9 cellular contexts compared by ENCODE assay signal in the genomic region with DNA sequence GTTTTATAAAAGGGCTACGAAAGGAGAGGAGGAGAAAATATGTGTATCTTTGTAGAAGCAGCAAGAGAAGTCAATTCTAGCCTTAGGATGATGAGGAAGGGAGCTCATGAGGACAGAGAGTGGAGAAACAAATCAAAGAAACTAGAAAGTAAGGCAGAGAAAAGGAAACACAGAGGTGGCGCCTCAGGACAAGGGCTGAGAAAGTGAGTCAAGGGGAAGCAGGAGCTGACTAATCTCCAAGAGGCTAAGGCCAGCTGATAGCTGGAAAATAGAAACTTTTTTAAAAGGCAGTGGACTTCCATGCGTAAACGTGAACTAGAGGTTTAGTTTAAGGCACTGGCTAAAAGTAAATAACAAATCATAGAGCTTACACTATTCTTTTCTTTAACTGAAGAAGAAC.
A peak's percentile ranks its signal among the peaks of the same experiment; 100 is the strongest.
DNase-seq lines count a peak whose midpoint lies in the region; ATAC-seq and TF ChIP-seq lines count a peak whose summit lies in the region.
"Had no signal": no experiment of that assay in that cellular context is flagged by ENCODE, and none has a peak within 500 bp of the region (broad histone marks: within the 10 kb centered on the region; RNA-seq: fewer than 3 reads in every experiment).

No MANE protein-coding gene starts in this region.

- peak overlapping the region; percentile 8 for H3K4me3 Mint-ChIP-seq in CD4-positive, alpha-beta T cell
- peak overlapping the region in 5 of 8 donors; percentile 11 to 71 (median 22) for H3K4me3 Mint-ChIP-seq in naive B cell

- peak overlapping the region; percentile 24; the same call in 1 of the 2 replicates for H3K56ac ChIP-seq in IMR-90 (ENCODE audit: extremely low read depth, insufficient read depth, low read length)

- no peaks in the 10 kb centered on the region for H3K27me3 Mint-ChIP-seq in CD4-positive, alpha-beta T cell
- H3K27me3 Mint-ChIP-seq in naive B cell = no peaks in the 10 kb centered on the region

- H3K36me3 ChIP-seq in IMR-90 (ENCODE audit: control insufficient read depth, insufficient read depth, low read length) = no peaks in the 10 kb centered on the region
- peaks cover 0 to 4% of the 10 kb centered on the region in 2 donors for H3K36me3 ChIP-seq in ascending aorta

- no peaks in the 10 kb centered on the region for H3K79me1 ChIP-seq in IMR-90 (ENCODE audit: low read depth in 1 of 2, low read length in 2 of 2)

- no TSS peak for BruUV-seq in IMR-90 (replicated peaks; lab: Mats Ljungman, UMichigan)

- TF ChIP-seq RAD21 in IMR-90 (IDR thresholded peaks at IDR 0.05; ENCODE audit: low read length) = no peak

- intact Hi-C loops in CD4-positive, alpha-beta T cell (cut with DNase I, micrococcal nuclease) = no loop called here
- intact Hi-C loops in IMR-90 (cut with micrococcal nuclease) = no loop called here
- intact Hi-C loops in ascending aorta (cut with DNase I) = no loop called here

- peak overlapping the region; percentile 5 for H3K14ac ChIP-seq in IMR-90 (replicated peaks; ENCODE audit: low read depth, low read length)

- H3K36me3 Mint-ChIP-seq in CD4-positive, alpha-beta T cell (ENCODE audit: low read depth) = peaks cover 83% of the 10 kb centered on the region
- peaks cover 28 to 29% of the 10 kb centered on the region in 2 donors for H3K36me3 Mint-ChIP-seq in naive B cell

- H3K4me2 ChIP-seq in IMR-90 (ENCODE audit: low read depth, low read length) = peak overlapping the region; percentile 54; the same call in 1 of the 2 replicates

- no peak for DNase-seq in CD4-positive, alpha-beta T cell
- DNase-seq in IMR-90 = peak; percentile 77
- peak; percentile 48 for DNase-seq in amniotic epithelial cell (ENCODE audit: low read depth)
- DNase-seq in naive B cell = no peak
- no peak for DNase-seq in ascending aorta (ENCODE audit: low spot score in 2 of 2)
- DNase-seq in SKM-1 (lab: John Stamatoyannopoulos, UW; ENCODE audit: unreplicated experiment) = no peak
- no peak for DNase-seq in NCI-H1694 treated with DMSO at 0.1 percent for 48 hours (lab: John Stamatoyannopoulos, UW)
- DNase-seq: left cardiac atrium had no signal

- H3K27ac Mint-ChIP-seq in CD4-positive, alpha-beta T cell = peak overlapping the region; percentile 85
- peak overlapping the region; percentile 74 to 99 (median 94) for H3K27ac Mint-ChIP-seq in naive B cell

- peak overlapping the region; percentile 23; the same call in 1 of the 3 replicates for H2BK15ac ChIP-seq in IMR-90 (ENCODE audit: low read depth, low read length)

- peak overlapping the region; percentile 90; the same call in 1 of the 2 replicates for H2AK5ac ChIP-seq in IMR-90 (ENCODE audit: low read depth, low read length)

- no peaks in the 10 kb centered on the region for H3K9me3 Mint-ChIP-seq in CD4-positive, alpha-beta T cell
- H3K9me3 Mint-ChIP-seq in naive B cell = no peaks in the 10 kb centered on the region

- peak overlapping the region; percentile 74; the same call in 1 of the 2 replicates for H3K18ac ChIP-seq in IMR-90 (ENCODE audit: low read depth, low read length)

- H3K27ac ChIP-seq in CD4-positive, alpha-beta T cell (ENCODE audit: low read depth, low read length) = no peak overlapping the region
- H3K27ac ChIP-seq in IMR-90 (ENCODE audit: insufficient read depth, low read length) (no peak overlapping the region), ascending aorta (peak overlapping the region in 1 of 2 donors; percentile 14)

- dilution Hi-C loops in IMR-90 (cut with HindIII; ENCODE audit: low sequenced_read_pairs, unreplicated experiment) = no loop called here

- TF ChIP-seq CTCF in CD4-positive, alpha-beta T cell (IDR thresholded peaks at IDR 0.05) = no peak
- TF ChIP-seq CTCF in IMR-90 (conservative IDR thresholded peaks at IDR 0.05; ENCODE audit: low read depth, low read length) (no peak), ascending aorta (IDR thresholded peaks at IDR 0.05) (peak in 1 of 3 experiments; percentile 23)

- no peaks in the 10 kb centered on the region for H4K20me1 ChIP-seq in IMR-90 (ENCODE audit: insufficient read depth, low read length)

- in situ Hi-C loops in IMR-90 (cut with MboI; ENCODE audit: low sequenced_read_pairs) = no loop called here

- CTCF ChIA-PET in CD4-positive, alpha-beta T cell (lab: Charles Lee) = interaction anchor here (0.9 to 1.4 kb wide), 4 partner anchors 14 to 173 kb away, joined by 3 to 5 read pairs (median 3); partner anchors contain the start of gene ANKRD44
- CTCF ChIA-PET in IMR-90 (lab: Yijun Ruan, JAX) = interaction anchor here (1.1 to 1.7 kb wide), 3 partner anchors 15 to 23 kb away, joined by 3 to 10 read pairs (median 4); no protein-coding TSS in a partner anchor

- H3K4me1 ChIP-seq in IMR-90 (ENCODE audit: control insufficient read depth, insufficient read depth, low read length) (peaks cover 9% of the 10 kb centered on the region), ascending aorta (peaks cover 2 to 19% of the 10 kb centered on the region in 2 donors)

- no peak for TF ChIP-seq POLR2A in IMR-90 (IDR thresholded peaks at IDR 0.05; ENCODE audit: low read depth, low read length)

- peaks cover 97% of the 10 kb centered on the region for H3K4me1 Mint-ChIP-seq in CD4-positive, alpha-beta T cell (ENCODE audit: low read depth)
- peaks cover 66 to 91% (median 86%) of the 10 kb centered on the region in 3 donors for H3K4me1 Mint-ChIP-seq in naive B cell

- POLR2A ChIA-PET in CD4-positive, alpha-beta T cell (lab: Charles Lee) = interaction anchor here (0.7 to 4.0 kb wide), 8 partner anchors 8 to 316 kb away, joined by 3 to 15 read pairs (median 5); partner anchors contain the start of genes ANKRD44 and COQ10B
- POLR2A ChIA-PET in IMR-90 (lab: Charles Lee; ENCODE audit: unreplicated experiment) = no interaction called here

- H3K23ac ChIP-seq in IMR-90 (ENCODE audit: low read depth, low read length) = peak overlapping the region; percentile 6; the same call in 1 of the 2 replicates

- peak overlapping the region in 1 of 2 experiments; percentile 47; a peak in 1 of 4 replicates for H4K8ac ChIP-seq in IMR-90 (ENCODE audit: low read depth in 2 of 2, low read length in 2 of 2)

- WGBS in IMR-90 (ENCODE audit: extremely low coverage in 2 of 2, insufficient read length in 1 of 2), 2 experiments = 50% methylated on average over 2 of the region's 4 CpGs; no CpG with 5 or more reads in 1 of the 2 experiments

- no peak overlapping the region for H3K9ac ChIP-seq in IMR-90 (ENCODE audit: low read depth, low read length)

- H3K27me3 ChIP-seq in CD4-positive, alpha-beta T cell (ENCODE audit: control insufficient read depth, insufficient read depth, low read length) = no peaks in the 10 kb centered on the region
- no peaks in the 10 kb centered on the region for H3K27me3 ChIP-seq in IMR-90 (ENCODE audit: control insufficient read depth, insufficient read depth, low read length)
- H3K27me3 ChIP-seq in ascending aorta = no peaks in the 10 kb centered on the region

- no peaks in the 10 kb centered on the region for H3K9me3 ChIP-seq in CD4-positive, alpha-beta T cell (ENCODE audit: control insufficient read depth, low read length)
- no peaks in the 10 kb centered on the region for H3K9me3 ChIP-seq in IMR-90 (ENCODE audit: control insufficient read depth, insufficient read depth, low read length)
- no peaks in the 10 kb centered on the region for H3K9me3 ChIP-seq in ascending aorta

- peak overlapping the region; percentile 64; the same call in 1 of the 2 replicates for H2BK20ac ChIP-seq in IMR-90 (ENCODE audit: low read depth, low read length)

- peaks cover 3% of the 10 kb centered on the region for H3K9me1 ChIP-seq in IMR-90 (ENCODE audit: insufficient read depth, low read length)

- peak overlapping the region; percentile 60; the same call in 1 of the 2 replicates for H4K5ac ChIP-seq in IMR-90 (ENCODE audit: low read depth, low read length)

- peak overlapping the region; percentile 63; the same call in 1 of the 2 replicates for H4K91ac ChIP-seq in IMR-90 (ENCODE audit: insufficient read depth, low read depth, low read length)

- peak overlapping the region; percentile 25 for H2BK5ac ChIP-seq in IMR-90 (ENCODE audit: low read depth, low read length, poor library complexity, severe bottlenecking)

- no peak overlapping the region for H3K4me3 ChIP-seq in IMR-90 (ENCODE audit: insufficient read depth, low read depth, low read length)
- H3K4me3 ChIP-seq in ascending aorta = no peak overlapping the region

- no peak for ATAC-seq in CD4-positive, alpha-beta T cell (ENCODE audit: poor library complexity)
- ATAC-seq in IMR-90 (ENCODE audit: low read depth) (peak; percentile 88), naive B cell (ENCODE audit: low read depth in 2 of 2) (no peak), GM21786 (IDR thresholded peaks at IDR 0.05; ENCODE audit: unreplicated experiment) (no peak)

- peak overlapping the region; percentile 65; the same call in 1 of the 2 replicates for H3K4ac ChIP-seq in IMR-90 (ENCODE audit: low read depth, low read length)

- H2BK120ac ChIP-seq in IMR-90 (ENCODE audit: low read depth, low read length) = peak overlapping the region; percentile 76

- no peak overlapping the region for H2AK9ac ChIP-seq in IMR-90 (replicated peaks; ENCODE audit: low read depth, low read length, poor library complexity)

- H2AFZ ChIP-seq in IMR-90 (replicated peaks; ENCODE audit: low read length, poor library complexity) = no peak overlapping the region

TF ChIP-seq in IMR-90, 13 proteins besides CTCF, POLR2A, EP300 and RAD21:
- TF ChIP-seq CHD1 (IDR thresholded peaks at IDR 0.05; ENCODE audit: low read depth, low read length) (no peak), MAFK (IDR thresholded peaks at IDR 0.05; ENCODE audit: low read depth, low read length) (no peak), FOS (IDR thresholded peaks at IDR 0.05; ENCODE audit: low read depth, low read length) (0 out of 2 replicates have a peak, but pooled peaks have one; percentile 32), NFE2L2 (IDR thresholded peaks at IDR 0.05; ENCODE audit: low read depth, low read length) (no peak)

Comparison
In these comparisons a context has a peak if more than half of its experiments do, and no peak if none do; other contexts are left out.
1. DNase-seq: peak in IMR-90 (single experiment) and amniotic epithelial cell (single experiment); none in CD4-positive, alpha-beta T cell (0 of 10), naive B cell (single experiment), ascending aorta (0 of 2), SKM-1 (single experiment) and NCI-H1694 treated with DMSO at 0.1 percent for 48 hours (single experiment).